ENCODE assay signal across 1 cellular context in the genomic region with DNA sequence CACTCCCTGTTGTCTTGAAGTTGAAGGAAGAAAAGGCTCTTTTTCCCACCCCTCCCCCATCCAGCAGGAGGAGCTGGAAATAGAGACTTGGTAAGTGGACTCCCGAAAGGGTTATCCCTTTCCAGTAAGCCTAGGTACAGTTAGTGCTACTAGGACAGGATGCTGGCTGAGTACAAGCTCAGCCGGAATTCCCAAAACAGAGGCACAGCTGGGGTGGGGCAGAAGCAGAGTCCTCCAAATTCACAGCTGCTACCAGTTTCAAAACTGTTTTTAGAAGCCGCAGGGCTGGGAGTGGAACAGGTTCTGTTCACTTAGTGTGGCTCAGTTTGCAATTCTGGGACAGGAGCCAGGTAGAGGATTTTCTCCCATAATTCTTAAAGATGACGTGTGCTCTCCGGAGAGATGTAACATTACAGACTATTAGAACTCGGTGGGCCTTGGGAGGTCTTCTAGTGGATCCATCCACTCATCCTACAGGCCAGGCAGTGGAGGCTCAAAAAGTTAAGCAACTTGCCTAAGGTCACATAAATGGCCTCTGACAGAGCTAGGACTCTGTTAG.
TF ChIP-seq lines count a peak whose summit lies in the region.

No MANE protein-coding gene starts in this region.

TF ChIP-seq in HEK293, 187 proteins besides CTCF, POLR2A, EP300 and RAD21 (continued from another document and continues in another):
- TF ChIP-seq, protein P1, sequence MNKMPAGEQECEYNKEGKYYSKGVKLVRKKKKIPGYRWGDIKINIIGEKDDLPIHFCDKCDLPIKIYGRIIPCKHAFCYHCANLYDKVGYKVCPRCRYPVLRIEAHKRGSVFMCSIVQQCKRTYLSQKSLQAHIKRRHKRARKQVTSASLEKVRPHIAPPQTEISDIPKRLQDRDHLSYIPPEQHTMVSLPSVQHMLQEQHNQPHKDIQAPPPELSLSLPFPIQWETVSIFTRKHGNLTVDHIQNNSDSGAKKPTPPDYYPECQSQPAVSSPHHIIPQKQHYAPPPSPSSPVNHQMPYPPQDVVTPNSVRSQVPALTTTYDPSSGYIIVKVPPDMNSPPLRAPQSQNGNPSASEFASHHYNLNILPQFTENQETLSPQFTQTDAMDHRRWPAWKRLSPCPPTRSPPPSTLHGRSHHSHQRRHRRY (tag by site-specific recombination; IDR thresholded peaks at IDR 0.05), result no peak
- TF ChIP-seq ZNF335 (tag by site-specific recombination; conservative IDR thresholded peaks at IDR 0.05), result peak; percentile 35; the same call in 1 of the 2 replicates
- no peak for TF ChIP-seq ZNF341 (tag by site-specific recombination; IDR thresholded peaks at IDR 0.05; ENCODE audit: low read depth)
- TF ChIP-seq ZNF514 (tag by site-specific recombination; IDR thresholded peaks at IDR 0.05), result no peak
- TF ChIP-seq, protein P2, sequence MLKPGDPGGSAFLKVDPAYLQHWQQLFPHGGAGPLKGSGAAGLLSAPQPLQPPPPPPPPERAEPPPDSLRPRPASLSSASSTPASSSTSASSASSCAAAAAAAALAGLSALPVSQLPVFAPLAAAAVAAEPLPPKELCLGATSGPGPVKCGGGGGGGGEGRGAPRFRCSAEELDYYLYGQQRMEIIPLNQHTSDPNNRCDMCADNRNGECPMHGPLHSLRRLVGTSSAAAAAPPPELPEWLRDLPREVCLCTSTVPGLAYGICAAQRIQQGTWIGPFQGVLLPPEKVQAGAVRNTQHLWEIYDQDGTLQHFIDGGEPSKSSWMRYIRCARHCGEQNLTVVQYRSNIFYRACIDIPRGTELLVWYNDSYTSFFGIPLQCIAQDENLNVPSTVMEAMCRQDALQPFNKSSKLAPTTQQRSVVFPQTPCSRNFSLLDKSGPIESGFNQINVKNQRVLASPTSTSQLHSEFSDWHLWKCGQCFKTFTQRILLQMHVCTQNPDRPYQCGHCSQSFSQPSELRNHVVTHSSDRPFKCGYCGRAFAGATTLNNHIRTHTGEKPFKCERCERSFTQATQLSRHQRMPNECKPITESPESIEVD (tag by site-specific recombination; IDR thresholded peaks at IDR 0.05), result peak; percentile 45; the same call in 1 of the 2 replicates
- TF ChIP-seq ZSCAN23 (tag by site-specific recombination; IDR thresholded peaks at IDR 0.05), result no peak
- no peak; the same call in 1 of the 2 replicates for TF ChIP-seq SP7 (tag by site-specific recombination; IDR thresholded peaks at IDR 0.05)
- TF ChIP-seq, protein P3, sequence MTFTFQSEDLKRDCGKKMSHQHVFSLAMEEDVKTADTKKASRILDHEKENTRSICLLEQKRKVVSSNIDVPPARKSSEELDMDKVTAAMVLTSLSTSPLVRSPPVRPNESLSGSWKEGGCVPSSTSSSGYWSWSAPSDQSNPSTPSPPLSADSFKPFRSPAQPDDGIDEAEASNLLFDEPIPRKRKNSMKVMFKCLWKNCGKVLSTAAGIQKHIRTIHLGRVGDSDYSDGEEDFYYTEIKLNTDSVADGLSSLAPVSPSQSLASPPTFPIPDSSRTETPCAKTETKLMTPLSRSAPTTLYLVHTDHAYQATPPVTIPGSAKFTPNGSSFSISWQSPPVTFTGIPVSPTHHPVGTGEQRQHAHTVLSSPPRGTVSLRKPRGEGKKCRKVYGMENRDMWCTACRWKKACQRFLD (tag by site-specific recombination; IDR thresholded peaks at IDR 0.05), result no peak
- no peak for TF ChIP-seq ZNF701 (tag by site-specific recombination; IDR thresholded peaks at IDR 0.05)
- TF ChIP-seq ZNF354C (tag by site-specific recombination; IDR thresholded peaks at IDR 0.05; ENCODE audit: borderline replicate concordance, low read depth), result no peak
- no peak for TF ChIP-seq ZNF302 (tag by site-specific recombination; IDR thresholded peaks at IDR 0.05; ENCODE audit: low read depth)
- TF ChIP-seq ZNF140 (tag by site-specific recombination; IDR thresholded peaks at IDR 0.05), result no peak
- TF ChIP-seq ZNF585B (tag by site-specific recombination; IDR thresholded peaks at IDR 0.05), result no peak
- TF ChIP-seq ZNF114 (tag by site-specific recombination; IDR thresholded peaks at IDR 0.05), result no peak
- no peak for TF ChIP-seq ZFP69B (tag by site-specific recombination; IDR thresholded peaks at IDR 0.05)
- no peak for TF ChIP-seq ZNF610 (tag by site-specific recombination; IDR thresholded peaks at IDR 0.05; ENCODE audit: borderline replicate concordance)
- TF ChIP-seq, protein P4, sequence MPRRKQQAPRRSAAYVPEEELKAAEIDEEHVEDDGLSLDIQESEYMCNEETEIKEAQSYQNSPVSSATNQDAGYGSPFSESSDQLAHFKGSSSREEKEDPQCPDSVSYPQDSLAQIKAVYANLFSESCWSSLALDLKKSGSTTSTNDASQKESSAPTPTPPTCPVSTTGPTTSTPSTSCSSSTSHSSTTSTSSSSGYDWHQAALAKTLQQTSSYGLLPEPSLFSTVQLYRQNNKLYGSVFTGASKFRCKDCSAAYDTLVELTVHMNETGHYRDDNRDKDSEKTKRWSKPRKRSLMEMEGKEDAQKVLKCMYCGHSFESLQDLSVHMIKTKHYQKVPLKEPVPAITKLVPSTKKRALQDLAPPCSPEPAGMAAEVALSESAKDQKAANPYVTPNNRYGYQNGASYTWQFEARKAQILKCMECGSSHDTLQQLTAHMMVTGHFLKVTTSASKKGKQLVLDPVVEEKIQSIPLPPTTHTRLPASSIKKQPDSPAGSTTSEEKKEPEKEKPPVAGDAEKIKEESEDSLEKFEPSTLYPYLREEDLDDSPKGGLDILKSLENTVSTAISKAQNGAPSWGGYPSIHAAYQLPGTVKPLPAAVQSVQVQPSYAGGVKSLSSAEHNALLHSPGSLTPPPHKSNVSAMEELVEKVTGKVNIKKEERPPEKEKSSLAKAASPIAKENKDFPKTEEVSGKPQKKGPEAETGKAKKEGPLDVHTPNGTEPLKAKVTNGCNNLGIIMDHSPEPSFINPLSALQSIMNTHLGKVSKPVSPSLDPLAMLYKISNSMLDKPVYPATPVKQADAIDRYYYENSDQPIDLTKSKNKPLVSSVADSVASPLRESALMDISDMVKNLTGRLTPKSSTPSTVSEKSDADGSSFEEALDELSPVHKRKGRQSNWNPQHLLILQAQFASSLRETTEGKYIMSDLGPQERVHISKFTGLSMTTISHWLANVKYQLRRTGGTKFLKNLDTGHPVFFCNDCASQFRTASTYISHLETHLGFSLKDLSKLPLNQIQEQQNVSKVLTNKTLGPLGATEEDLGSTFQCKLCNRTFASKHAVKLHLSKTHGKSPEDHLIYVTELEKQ (tag by site-specific recombination; IDR thresholded peaks at IDR 0.05; ENCODE audit: borderline replicate concordance), result no peak
- TF ChIP-seq, protein P5, sequence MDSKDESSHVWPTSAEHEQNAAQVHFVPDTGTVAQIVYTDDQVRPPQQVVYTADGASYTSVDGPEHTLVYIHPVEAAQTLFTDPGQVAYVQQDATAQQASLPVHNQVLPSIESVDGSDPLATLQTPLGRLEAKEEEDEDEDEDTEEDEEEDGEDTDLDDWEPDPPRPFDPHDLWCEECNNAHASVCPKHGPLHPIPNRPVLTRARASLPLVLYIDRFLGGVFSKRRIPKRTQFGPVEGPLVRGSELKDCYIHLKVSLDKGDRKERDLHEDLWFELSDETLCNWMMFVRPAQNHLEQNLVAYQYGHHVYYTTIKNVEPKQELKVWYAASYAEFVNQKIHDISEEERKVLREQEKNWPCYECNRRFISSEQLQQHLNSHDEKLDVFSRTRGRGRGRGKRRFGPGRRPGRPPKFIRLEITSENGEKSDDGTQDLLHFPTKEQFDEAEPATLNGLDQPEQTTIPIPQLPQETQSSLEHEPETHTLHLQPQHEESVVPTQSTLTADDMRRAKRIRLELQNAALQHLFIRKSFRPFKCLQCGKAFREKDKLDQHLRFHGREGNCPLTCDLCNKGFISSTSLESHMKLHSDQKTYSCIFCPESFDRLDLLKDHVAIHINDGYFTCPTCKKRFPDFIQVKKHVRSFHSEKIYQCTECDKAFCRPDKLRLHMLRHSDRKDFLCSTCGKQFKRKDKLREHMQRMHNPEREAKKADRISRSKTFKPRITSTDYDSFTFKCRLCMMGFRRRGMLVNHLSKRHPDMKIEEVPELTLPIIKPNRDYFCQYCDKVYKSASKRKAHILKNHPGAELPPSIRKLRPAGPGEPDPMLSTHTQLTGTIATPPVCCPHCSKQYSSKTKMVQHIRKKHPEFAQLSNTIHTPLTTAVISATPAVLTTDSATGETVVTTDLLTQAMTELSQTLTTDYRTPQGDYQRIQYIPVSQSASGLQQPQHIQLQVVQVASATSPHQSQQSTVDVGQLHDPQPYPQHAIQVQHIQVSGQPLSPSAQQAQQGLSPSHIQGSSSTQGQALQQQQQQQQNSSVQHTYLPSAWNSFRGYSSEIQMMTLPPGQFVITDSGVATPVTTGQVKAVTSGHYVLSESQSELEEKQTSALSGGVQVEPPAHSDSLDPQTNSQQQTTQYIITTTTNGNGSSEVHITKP (tag by site-specific recombination; IDR thresholded peaks at IDR 0.05), result peak; percentile 85
- TF ChIP-seq, protein P6, sequence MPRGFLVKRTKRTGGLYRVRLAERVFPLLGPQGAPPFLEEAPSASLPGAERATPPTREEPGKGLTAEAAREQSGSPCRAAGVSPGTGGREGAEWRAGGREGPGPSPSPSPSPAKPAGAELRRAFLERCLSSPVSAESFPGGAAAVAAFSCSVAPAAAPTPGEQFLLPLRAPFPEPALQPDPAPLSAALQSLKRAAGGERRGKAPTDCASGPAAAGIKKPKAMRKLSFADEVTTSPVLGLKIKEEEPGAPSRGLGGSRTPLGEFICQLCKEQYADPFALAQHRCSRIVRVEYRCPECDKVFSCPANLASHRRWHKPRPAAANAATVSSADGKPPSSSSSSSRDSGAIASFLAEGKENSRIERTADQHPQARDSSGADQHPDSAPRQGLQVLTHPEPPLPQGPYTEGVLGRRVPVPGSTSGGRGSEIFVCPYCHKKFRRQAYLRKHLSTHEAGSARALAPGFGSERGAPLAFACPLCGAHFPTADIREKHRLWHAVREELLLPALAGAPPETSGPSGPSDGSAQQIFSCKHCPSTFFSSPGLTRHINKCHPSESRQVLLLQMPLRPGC (tag by site-specific recombination; IDR thresholded peaks at IDR 0.05), result no peak
- no peak for TF ChIP-seq ZNF548 (tag by site-specific recombination; IDR thresholded peaks at IDR 0.05)
- TF ChIP-seq, protein P7, sequence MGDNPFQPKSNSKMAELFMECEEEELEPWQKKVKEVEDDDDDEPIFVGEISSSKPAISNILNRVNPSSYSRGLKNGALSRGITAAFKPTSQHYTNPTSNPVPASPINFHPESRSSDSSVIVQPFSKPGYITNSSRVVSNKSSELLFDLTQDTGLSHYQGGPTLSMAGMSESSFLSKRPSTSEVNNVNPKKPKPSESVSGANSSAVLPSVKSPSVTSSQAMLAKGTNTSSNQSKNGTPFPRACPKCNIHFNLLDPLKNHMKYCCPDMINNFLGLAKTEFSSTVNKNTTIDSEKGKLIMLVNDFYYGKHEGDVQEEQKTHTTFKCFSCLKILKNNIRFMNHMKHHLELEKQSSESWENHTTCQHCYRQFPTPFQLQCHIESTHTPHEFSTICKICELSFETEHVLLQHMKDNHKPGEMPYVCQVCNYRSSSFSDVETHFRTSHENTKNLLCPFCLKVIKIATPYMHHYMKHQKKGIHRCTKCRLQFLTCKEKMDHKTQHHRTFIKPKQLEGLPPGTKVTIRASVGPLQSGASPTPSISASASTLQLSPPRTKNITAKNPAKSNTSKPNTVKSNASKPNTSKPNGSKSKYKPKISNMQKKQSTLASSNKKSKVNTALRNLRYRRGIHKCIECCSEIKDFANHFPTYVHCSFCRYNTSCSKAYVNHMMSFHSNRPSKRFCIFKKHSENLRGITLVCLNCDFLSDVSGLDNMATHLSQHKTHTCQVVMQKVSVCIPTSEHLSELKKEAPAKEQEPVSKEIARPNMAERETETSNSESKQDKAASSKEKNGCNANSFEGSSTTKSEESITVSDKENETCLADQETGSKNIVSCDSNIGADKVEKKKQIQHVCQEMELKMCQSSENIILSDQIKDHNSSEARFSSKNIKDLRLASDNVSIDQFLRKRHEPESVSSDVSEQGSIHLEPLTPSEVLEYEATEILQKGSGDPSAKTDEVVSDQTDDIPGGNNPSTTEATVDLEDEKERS (tag by site-specific recombination; IDR thresholded peaks at IDR 0.05), result no peak
- no peak for TF ChIP-seq ZNF112 (tag by site-specific recombination; IDR thresholded peaks at IDR 0.05)
- TF ChIP-seq ZNF501 (tag by site-specific recombination; IDR thresholded peaks at IDR 0.05), result no peak; the same call in 1 of the 2 replicates
- 0 out of 2 replicates have a peak, but pooled peaks have one; percentile 27 for TF ChIP-seq PRDM1 (tag by site-specific recombination; IDR thresholded peaks at IDR 0.05)
- TF ChIP-seq SCRT2 (tag by site-specific recombination; IDR thresholded peaks at IDR 0.05), result peak; percentile 84
- TF ChIP-seq ZNF174 (tag by site-specific recombination; IDR thresholded peaks at IDR 0.05), result no peak
- TF ChIP-seq ZNF473 (tag by site-specific recombination; IDR thresholded peaks at IDR 0.05), result no peak
- no peak for TF ChIP-seq ZNF596 (tag by site-specific recombination; IDR thresholded peaks at IDR 0.05)
- TF ChIP-seq ZNF76 (tag by site-specific recombination; IDR thresholded peaks at IDR 0.05; ENCODE audit: borderline replicate concordance, low read depth), result peak; percentile 58; the same call in 1 of the 2 replicates
- TF ChIP-seq ZNF530 (tag by site-specific recombination; IDR thresholded peaks at IDR 0.05; ENCODE audit: low read depth), result no peak
- TF ChIP-seq ZNF2 (tag by site-specific recombination; IDR thresholded peaks at IDR 0.05), result no peak
- TF ChIP-seq, protein P8, sequence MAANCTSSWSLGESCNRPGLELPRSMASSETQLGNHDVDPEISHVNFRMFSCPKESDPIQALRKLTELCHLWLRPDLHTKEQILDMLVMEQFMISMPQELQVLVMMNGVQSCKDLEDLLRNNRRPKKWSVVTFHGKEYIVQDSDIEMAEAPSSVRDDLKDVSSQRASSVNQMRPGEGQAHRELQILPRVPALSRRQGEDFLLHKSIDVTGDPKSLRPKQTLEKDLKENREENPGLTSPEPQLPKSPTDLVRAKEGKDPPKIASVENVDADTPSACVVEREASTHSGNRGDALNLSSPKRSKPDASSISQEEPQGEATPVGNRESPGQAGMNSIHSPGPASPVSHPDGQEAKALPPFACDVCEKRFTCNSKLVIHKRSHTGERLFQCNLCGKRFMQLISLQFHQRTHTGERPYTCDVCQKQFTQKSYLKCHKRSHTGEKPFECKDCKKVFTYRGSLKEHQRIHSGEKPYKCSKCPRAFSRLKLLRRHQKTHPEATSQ (tag by site-specific recombination; IDR thresholded peaks at IDR 0.05), result no peak
- peak; percentile 66; the same call in 1 of the 2 replicates for TF ChIP-seq ZEB2 (tag by site-specific recombination; IDR thresholded peaks at IDR 0.05)
- no peak for TF ChIP-seq ZNF157 (tag by site-specific recombination; IDR thresholded peaks at IDR 0.05)
- TF ChIP-seq ZBTB1 (tag by site-specific recombination; IDR thresholded peaks at IDR 0.05), result no peak
- TF ChIP-seq ZNF146 (tag by site-specific recombination; IDR thresholded peaks at IDR 0.05), result no peak
- TF ChIP-seq, protein P9, sequence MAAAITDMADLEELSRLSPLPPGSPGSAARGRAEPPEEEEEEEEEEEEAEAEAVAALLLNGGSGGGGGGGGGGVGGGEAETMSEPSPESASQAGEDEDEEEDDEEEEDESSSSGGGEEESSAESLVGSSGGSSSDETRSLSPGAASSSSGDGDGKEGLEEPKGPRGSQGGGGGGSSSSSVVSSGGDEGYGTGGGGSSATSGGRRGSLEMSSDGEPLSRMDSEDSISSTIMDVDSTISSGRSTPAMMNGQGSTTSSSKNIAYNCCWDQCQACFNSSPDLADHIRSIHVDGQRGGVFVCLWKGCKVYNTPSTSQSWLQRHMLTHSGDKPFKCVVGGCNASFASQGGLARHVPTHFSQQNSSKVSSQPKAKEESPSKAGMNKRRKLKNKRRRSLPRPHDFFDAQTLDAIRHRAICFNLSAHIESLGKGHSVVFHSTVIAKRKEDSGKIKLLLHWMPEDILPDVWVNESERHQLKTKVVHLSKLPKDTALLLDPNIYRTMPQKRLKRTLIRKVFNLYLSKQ (tag by site-specific recombination; IDR thresholded peaks at IDR 0.05; ENCODE audit: borderline replicate concordance), result no peak
- peak; percentile 68 for TF ChIP-seq KLF10 (tag by site-specific recombination; IDR thresholded peaks at IDR 0.05)
- TF ChIP-seq ZNF394 (tag by site-specific recombination; IDR thresholded peaks at IDR 0.05; ENCODE audit: borderline replicate concordance), result no peak; the same call in 1 of the 2 replicates
